1 cellular context compared by ENCODE assay signal in the genomic region with DNA sequence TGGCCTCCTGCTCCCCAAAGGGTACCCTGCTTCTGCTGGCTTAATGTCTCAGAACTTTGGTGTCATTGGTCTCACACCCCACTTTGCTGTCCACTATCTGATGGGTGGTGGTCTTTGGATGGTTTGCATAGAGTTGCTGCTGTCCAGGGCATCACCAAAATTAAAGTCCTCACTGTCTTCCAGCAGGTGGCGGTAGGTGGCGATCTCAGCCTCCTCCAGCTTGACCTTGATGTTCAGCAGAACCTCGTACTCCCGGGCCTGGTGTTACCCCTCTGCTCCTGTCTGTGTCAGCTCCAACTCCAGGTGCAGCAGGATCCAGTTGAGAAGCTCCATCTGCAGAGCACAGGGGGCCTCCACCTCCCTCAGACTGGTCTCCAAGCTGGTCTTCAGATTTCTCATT.
TF ChIP-seq lines count a peak whose summit lies in the region.

No MANE protein-coding gene starts in this region.

TF ChIP-seq in WTC11, 78 proteins besides CTCF, POLR2A, EP300 and RAD21 (continued from another document):
- no peak for TF ChIP-seq KAT7 (CRISPR knock-in tag; IDR thresholded peaks at IDR 0.05; ENCODE audit: borderline replicate concordance)
- no peak for TF ChIP-seq USF2 (CRISPR knock-in tag; IDR thresholded peaks at IDR 0.05)
- TF ChIP-seq ZNF671 (CRISPR knock-in tag; IDR thresholded peaks at IDR 0.05), result no peak
- no peak for TF ChIP-seq ZNF396 (CRISPR knock-in tag; IDR thresholded peaks at IDR 0.05; ENCODE audit: borderline replicate concordance)
- no peak for TF ChIP-seq PREB (CRISPR knock-in tag; IDR thresholded peaks at IDR 0.05; ENCODE audit: borderline replicate concordance)
